ENCODE assay signal across 1 cellular context in genomic region chr18:58601468-58602266, GRCh38.
A peak's percentile ranks its signal among the peaks of the same experiment; 100 is the strongest.
TF ChIP-seq lines count a peak whose summit lies in the region.

No MANE protein-coding gene starts in this region.

TF ChIP-seq in HepG2, 621 proteins besides CTCF, POLR2A, EP300 and RAD21 (continued from another document):
- no peak for TF ChIP-seq AFF4 (CRISPR knock-in tag; IDR thresholded peaks at IDR 0.05)
- no peak for TF ChIP-seq XRCC5 (optimal IDR thresholded peaks at IDR 0.05; ENCODE audit: low read length)
- no peak for TF ChIP-seq HDAC6 (IDR thresholded peaks at IDR 0.05; ENCODE audit: low read depth, low read length)
- TF ChIP-seq NFIC (IDR thresholded peaks at IDR 0.05; ENCODE audit: low read length), result peak; percentile 45; the same call in 1 of the 2 replicates
- TF ChIP-seq SP1 (IDR thresholded peaks at IDR 0.05), result no peak
- TF ChIP-seq SP1 (CRISPR knock-in tag; IDR thresholded peaks at IDR 0.05), result no peak
- 0 out of 2 replicates have a peak, but pooled peaks have one; percentile 11 for TF ChIP-seq ZNF687 (CRISPR knock-in tag; IDR thresholded peaks at IDR 0.05)
- TF ChIP-seq ZNF333 (CRISPR knock-in tag; IDR thresholded peaks at IDR 0.05; ENCODE audit: borderline replicate concordance), result peak; percentile 62; the same call in 1 of the 2 replicates
- peak; percentile 57 for TF ChIP-seq PAXIP1 (CRISPR knock-in tag; conservative IDR thresholded peaks at IDR 0.05)
- no peak for TF ChIP-seq WIZ (CRISPR knock-in tag; IDR thresholded peaks at IDR 0.05)
- no peak for TF ChIP-seq HMGXB4 (CRISPR knock-in tag; IDR thresholded peaks at IDR 0.05; ENCODE audit: borderline replicate concordance in 1 of 2, low read depth in 1 of 2)
- TF ChIP-seq SKI (IDR thresholded peaks at IDR 0.05; ENCODE audit: partially characterized antibody), result peak; percentile 17
- 0 out of 2 replicates have a peak, but pooled peaks have one; percentile 20 for TF ChIP-seq PHF21A (CRISPR knock-in tag; IDR thresholded peaks at IDR 0.05)
- no peak for TF ChIP-seq ZBTB2 (CRISPR knock-in tag; IDR thresholded peaks at IDR 0.05; ENCODE audit: low read depth)
- no peak for TF ChIP-seq MYC (CRISPR knock-in tag; IDR thresholded peaks at IDR 0.05; ENCODE audit: borderline replicate concordance)
- 0 out of 2 replicates have a peak, but pooled peaks have one; percentile 11 for TF ChIP-seq POGZ (CRISPR knock-in tag; IDR thresholded peaks at IDR 0.05)
- peak; percentile 38; the same call in 1 of the 2 replicates for TF ChIP-seq ZNF609 (CRISPR knock-in tag; IDR thresholded peaks at IDR 0.05; ENCODE audit: borderline replicate concordance)
- TF ChIP-seq CAMTA2 (CRISPR knock-in tag; IDR thresholded peaks at IDR 0.05; ENCODE audit: borderline replicate concordance), result no peak
- TF ChIP-seq NFRKB (IDR thresholded peaks at IDR 0.05), result no peak
- TF ChIP-seq ATF7-NPFF (CRISPR knock-in tag; IDR thresholded peaks at IDR 0.05; ENCODE audit: low read depth), result no peak
- TF ChIP-seq RARA (CRISPR knock-in tag; IDR thresholded peaks at IDR 0.05), result peak; percentile 34
- no peak for TF ChIP-seq ZNF329 (CRISPR knock-in tag; IDR thresholded peaks at IDR 0.05; ENCODE audit: low read depth)
- peak; percentile 71 for TF ChIP-seq BCL6 (CRISPR knock-in tag; IDR thresholded peaks at IDR 0.05)
- no peak for TF ChIP-seq SRSF9 (IDR thresholded peaks at IDR 0.05; ENCODE audit: borderline replicate concordance, insufficient read depth, low read depth, low read length, poor library complexity, severe bottlenecking)
- TF ChIP-seq ZSCAN22 (CRISPR knock-in tag; IDR thresholded peaks at IDR 0.05), result no peak
- peak; percentile 43 for TF ChIP-seq HNF4A (CRISPR knock-in tag; IDR thresholded peaks at IDR 0.05)
- peak; percentile 71 for TF ChIP-seq HNF4G (IDR thresholded peaks at IDR 0.05; ENCODE audit: borderline replicate concordance, low read depth, low read length)
- no peak for TF ChIP-seq HNF4G (CRISPR knock-in tag; IDR thresholded peaks at IDR 0.05; ENCODE audit: borderline replicate concordance, low read depth)
- TF ChIP-seq ZNF782 (CRISPR knock-in tag; IDR thresholded peaks at IDR 0.05; ENCODE audit: borderline replicate concordance), result no peak
- TF ChIP-seq ZNF446 (CRISPR knock-in tag; IDR thresholded peaks at IDR 0.05), result no peak
